22 cellular contexts compared by ENCODE assay signal in the genomic region with DNA sequence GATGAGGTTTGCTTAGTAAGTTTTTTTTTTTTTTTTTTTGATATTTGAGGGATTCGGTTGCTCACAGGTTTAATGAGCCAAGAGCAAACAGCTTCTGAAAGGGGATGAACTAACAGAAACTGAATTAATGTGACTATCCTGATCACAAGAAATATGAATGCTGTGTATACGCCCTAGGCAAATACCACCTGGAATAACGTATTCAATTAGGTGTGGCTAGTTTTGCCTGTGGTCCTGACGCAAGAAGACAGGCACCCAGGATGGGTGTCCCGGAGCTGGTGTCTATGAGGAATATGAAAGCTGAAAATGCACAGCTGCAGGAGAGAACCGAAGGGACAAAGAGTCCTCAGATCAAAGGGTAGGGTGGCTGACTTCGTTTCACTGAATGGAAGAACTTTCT. TPM values are rescaled to one million over a fixed set of nuclear protein-coding genes. Genes with fewer than 3 reads are reported as not detected.
DNase-seq lines count a peak whose midpoint lies in the region; ATAC-seq and TF ChIP-seq lines count a peak whose summit lies in the region.
"Had no signal": no experiment of that assay in that cellular context is flagged by ENCODE, and none has a peak within 500 bp of the region (broad histone marks: within the 10 kb centered on the region; RNA-seq: fewer than 3 reads in every experiment).

No MANE protein-coding gene starts in this region.

- H3K9me3 ChIP-seq in mucosa of descending colon, result no peaks in the 10 kb centered on the region
- H3K9me3 ChIP-seq: SK-N-SH had no signal

- H3K4me3 ChIP-seq in mucosa of descending colon (no peak overlapping the region), H7 (ENCODE audit: insufficient read depth, low read depth, low read length) (no peak overlapping the region)
- H3K4me3 ChIP-seq: PC-9 had no signal

- ATAC-seq in mucosa of descending colon (peak; percentile 97), GM18870 (IDR thresholded peaks at IDR 0.05; ENCODE audit: unreplicated experiment) (no peak)
- ATAC-seq: CD8-positive, alpha-beta T cell had no signal

- DNase-seq in SIG-M5 treated with dmso at 0.1 percent for 504 hours (lab: John Stamatoyannopoulos, UW; ENCODE audit: unreplicated experiment) (peak; percentile 22), SIG-M5 (lab: John Stamatoyannopoulos, UW) (no peak), NCI-H69 (lab: John Stamatoyannopoulos, UW) (peak; percentile 73), mucosa of descending colon (peak in 1 of 3 donors; percentile 40), NOMO-1 (lab: John Stamatoyannopoulos, UW; ENCODE audit: unreplicated experiment in 2 of 2) (no peak), H7 (no peak)
- DNase-seq: AML-193; C1 segment of cervical spinal cord; Calu3; CD8-positive, alpha-beta T cell; DMS53; GDM1; Karpas-422; NCI-H1417 treated with DMSO at 0.1 percent for 48 hours; NCI-H1930; NCI-H2227 treated with DMSO at 0.1 percent for 48 hours; NCI-H510A; PC-9; RPMI8226; SHP77; SK-N-SH had no signal

- intact Hi-C loops in mucosa of descending colon (cut with DNase I, micrococcal nuclease), result no loop called here

- H3K27me3 ChIP-seq in H7 (ENCODE audit: control insufficient read depth, insufficient read depth, low read length), result no peaks in the 10 kb centered on the region

- no peak for TF ChIP-seq CTCF in mucosa of descending colon (IDR thresholded peaks at IDR 0.05)

- H3K36me3 ChIP-seq in mucosa of descending colon (ENCODE audit: low read depth), result no peaks in the 10 kb centered on the region
- H3K36me3 ChIP-seq in H7 (replicated peaks; ENCODE audit: control insufficient read depth, insufficient read depth, low read length), result peaks cover 12% of the 10 kb centered on the region

- H3K4me1 ChIP-seq in mucosa of descending colon (ENCODE audit: low read depth), result no peaks in the 10 kb centered on the region

RNA-seq across cellular contexts. Expression of a gene that starts 14.6 kb away (rescaled TPM):
- total RNA-seq in mucosa of descending colon, result 10 to 100 TPM; 34.0 to 35.6 (median 35.5) TPM
- total RNA-seq in H7 (2014; rRNA removed; shearing (Covaris generic)), result 47.1 and 51.1 TPM in 2 replicates

RNA-seq across cellular contexts. Expression of a gene that starts 24.2 kb away (rescaled TPM):
- 10 to 100 TPM; 30.9 to 59.3 (median 34.1) TPM for total RNA-seq in mucosa of descending colon
- total RNA-seq in H7 (2014; rRNA removed; shearing (Covaris generic)), result 5.4 and 9.8 TPM in 2 replicates

RNA-seq across cellular contexts. Expression of a gene that starts 28.2 kb away (rescaled TPM):
- 10 to 100 TPM; 12.7 to 87.8 (median 22.4) TPM for total RNA-seq in mucosa of descending colon
- total RNA-seq in H7 (2014; rRNA removed; shearing (Covaris generic)), result 5.0 and 5.5 TPM in 2 replicates

Comparison
In these comparisons a context has a peak if more than half of its experiments do, and no peak if none do; other contexts are left out.
1. DNase-seq: peak in SIG-M5 treated with dmso at 0.1 percent for 504 hours (single experiment) and NCI-H69 (single experiment); none in SIG-M5 (single experiment), NOMO-1 (0 of 2) and H7 (single experiment).